Comparison of ENCODE assay signal across 28 cellular contexts in the genomic region with DNA sequence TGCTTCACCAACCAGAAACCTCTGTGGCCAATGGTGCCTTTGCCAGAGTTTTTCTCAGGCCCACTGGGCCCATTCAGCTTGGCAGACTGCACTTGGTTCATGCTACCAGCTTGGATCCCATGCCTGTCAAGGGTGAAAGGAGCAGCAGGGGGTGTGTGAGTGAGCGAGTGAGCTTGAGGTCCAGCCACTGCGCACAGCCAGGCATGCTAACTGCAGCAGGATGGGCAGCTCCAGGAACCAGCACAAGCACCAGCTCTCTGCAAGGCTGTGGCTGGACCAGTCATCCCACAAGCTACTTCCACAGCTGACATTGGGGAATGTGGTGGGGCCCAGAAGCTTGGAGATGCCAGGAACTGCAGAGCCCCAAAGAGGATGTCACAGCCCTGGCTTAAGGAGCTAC.
"Had no signal": no experiment of that assay in that cellular context is flagged by ENCODE, and none has a peak within 500 bp of the region (broad histone marks: within the 10 kb centered on the region; RNA-seq: fewer than 3 reads in every experiment).

No MANE protein-coding gene starts in this region.

- H3K27ac ChIP-seq: brain microvascular endothelial cell, colonic mucosa, heart left ventricle had no signal

- ATAC-seq: activated CD4-positive, alpha-beta T cell treated with anti-CD3 and anti-CD28 coated beads for 36 hours; activated CD8-positive, alpha-beta memory T cell treated with anti-CD3 and anti-CD28 coated beads, Interleukin-2, amount 10 ng/mL, durations not matched to agents 7 days and 5 days; activated CD8-positive, alpha-beta T cell treated with anti-CD3 and anti-CD28 coated beads, Interleukin-2, amount 10 ng/mL, durations not matched to agents 7 days and 5 days; activated naive CD4-positive, alpha-beta T cell treated with anti-CD3 and anti-CD28 coated beads, Interleukin-2, amount 50 U/mL, for 72 hours; esophagus mucosa; heart left ventricle had no signal

- H3K4me3 ChIP-seq: colonic mucosa, heart left ventricle had no signal

- FAIRE-seq: astrocyte, bronchial epithelial cell, endometrium, endothelial cell of umbilical vein, frontal cortex had no signal

- H3K36me3 ChIP-seq: brain microvascular endothelial cell, colonic mucosa, heart left ventricle had no signal

- DNase-seq: activated CD4-positive, alpha-beta memory T cell treated with anti-CD3 and anti-CD28 coated beads for 36 hours; activated CD4-positive, alpha-beta T cell treated with anti-CD3 and anti-CD28 coated beads for 36 hours; activated CD4-positive, alpha-beta T cell treated with anti-CD3 and anti-CD28 coated beads, Interleukin-2, amount 10 ng/mL, durations not matched to agents 24 days and 14 days; activated CD4-positive, CD25-positive, alpha-beta regulatory T cell; activated CD4-positive, CD25-positive, alpha-beta regulatory T cell treated with anti-CD3 and anti-CD28 coated beads, Interleukin-2, amount 50 U/mL, for 72 hours; activated CD8-positive, alpha-beta memory T cell treated with anti-CD3 and anti-CD28 coated beads, Interleukin-2, amount 10 ng/mL, durations not matched to agents 7 days and 5 days; activated CD8-positive, alpha-beta memory T cell treated with anti-CD3 and anti-CD28 coated beads, Interleukin-2, amount 50 U/mL, for 4 hours; activated CD8-positive, alpha-beta T cell treated with anti-CD3 and anti-CD28 coated beads, Interleukin-2, amount 10 ng/mL, durations not matched to agents 7 days and 5 days; activated effector memory CD4-positive, alpha-beta T cell treated with anti-CD3 and anti-CD28 coated beads, Interleukin-2, amount 50 U/mL, for 16 hours; activated naive CD4-positive, alpha-beta T cell treated with anti-CD3 and anti-CD28 coated beads, Interleukin-2, amount 10 ng/mL, durations not matched to agents 7 days and 5 days; activated naive CD8-positive, alpha-beta T cell treated with anti-CD3 and anti-CD28 coated beads, Interleukin-2, amount 10 ng/mL, durations not matched to agents 7 days and 5 days; activated T-cell treated with anti-CD3 and anti-CD28 coated beads, Interleukin-2, amount 50 U/mL, for 1 hour; activated T-cell treated with anti-CD3 and anti-CD28 coated beads, Interleukin-2, amount 50 U/mL, for 48 hours; anterior cingulate cortex; brain microvascular endothelial cell; colonic mucosa; effector CD8-positive, alpha-beta T cell; foreskin fibroblast; glutamatergic neuron; heart left ventricle; T-helper 2 cell had no signal

- H3K9me3 ChIP-seq: colonic mucosa, heart left ventricle had no signal

- H3K27me3 ChIP-seq: brain microvascular endothelial cell, colonic mucosa, heart left ventricle had no signal

- H3K4me1 ChIP-seq: colonic mucosa, heart left ventricle had no signal
